ENCODE assay signal across 1 cellular context in the genomic region with DNA sequence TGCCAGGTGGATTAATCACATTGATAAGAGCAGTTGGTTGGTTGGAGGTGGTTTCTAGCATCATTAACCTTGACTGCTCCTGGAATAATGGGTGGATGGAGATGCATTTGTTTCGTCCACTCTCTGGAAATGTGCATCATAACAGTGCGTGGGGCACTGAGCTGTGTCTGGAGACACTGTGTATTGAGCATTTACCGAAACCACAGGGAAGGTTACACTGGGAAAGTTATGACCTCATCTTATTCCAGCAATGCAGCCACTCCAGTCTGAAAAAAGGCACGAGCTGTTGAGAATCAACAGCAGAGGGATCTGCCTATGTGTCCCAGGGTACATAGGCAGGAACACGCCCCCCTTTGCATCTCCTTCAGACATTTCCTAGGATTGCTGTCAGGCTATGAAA.
TF ChIP-seq lines count a peak whose summit lies in the region.

No MANE protein-coding gene starts in this region.

TF ChIP-seq in WTC11, 78 proteins besides CTCF, POLR2A, EP300 and RAD21 (continued from another document):
- TF ChIP-seq, protein P1, sequence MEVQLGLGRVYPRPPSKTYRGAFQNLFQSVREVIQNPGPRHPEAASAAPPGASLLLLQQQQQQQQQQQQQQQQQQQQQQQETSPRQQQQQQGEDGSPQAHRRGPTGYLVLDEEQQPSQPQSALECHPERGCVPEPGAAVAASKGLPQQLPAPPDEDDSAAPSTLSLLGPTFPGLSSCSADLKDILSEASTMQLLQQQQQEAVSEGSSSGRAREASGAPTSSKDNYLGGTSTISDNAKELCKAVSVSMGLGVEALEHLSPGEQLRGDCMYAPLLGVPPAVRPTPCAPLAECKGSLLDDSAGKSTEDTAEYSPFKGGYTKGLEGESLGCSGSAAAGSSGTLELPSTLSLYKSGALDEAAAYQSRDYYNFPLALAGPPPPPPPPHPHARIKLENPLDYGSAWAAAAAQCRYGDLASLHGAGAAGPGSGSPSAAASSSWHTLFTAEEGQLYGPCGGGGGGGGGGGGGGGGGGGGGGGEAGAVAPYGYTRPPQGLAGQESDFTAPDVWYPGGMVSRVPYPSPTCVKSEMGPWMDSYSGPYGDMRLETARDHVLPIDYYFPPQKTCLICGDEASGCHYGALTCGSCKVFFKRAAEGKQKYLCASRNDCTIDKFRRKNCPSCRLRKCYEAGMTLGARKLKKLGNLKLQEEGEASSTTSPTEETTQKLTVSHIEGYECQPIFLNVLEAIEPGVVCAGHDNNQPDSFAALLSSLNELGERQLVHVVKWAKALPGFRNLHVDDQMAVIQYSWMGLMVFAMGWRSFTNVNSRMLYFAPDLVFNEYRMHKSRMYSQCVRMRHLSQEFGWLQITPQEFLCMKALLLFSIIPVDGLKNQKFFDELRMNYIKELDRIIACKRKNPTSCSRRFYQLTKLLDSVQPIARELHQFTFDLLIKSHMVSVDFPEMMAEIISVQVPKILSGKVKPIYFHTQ (CRISPR knock-in tag; IDR thresholded peaks at IDR 0.05): no peak
- TF ChIP-seq IRF2 (CRISPR knock-in tag; IDR thresholded peaks at IDR 0.05; ENCODE audit: borderline replicate concordance, low read depth) (no peak), FOXK1 (CRISPR knock-in tag; IDR thresholded peaks at IDR 0.05) (no peak), PRRX2 (CRISPR knock-in tag; IDR thresholded peaks at IDR 0.05) (no peak)
- TF ChIP-seq, protein P2, sequence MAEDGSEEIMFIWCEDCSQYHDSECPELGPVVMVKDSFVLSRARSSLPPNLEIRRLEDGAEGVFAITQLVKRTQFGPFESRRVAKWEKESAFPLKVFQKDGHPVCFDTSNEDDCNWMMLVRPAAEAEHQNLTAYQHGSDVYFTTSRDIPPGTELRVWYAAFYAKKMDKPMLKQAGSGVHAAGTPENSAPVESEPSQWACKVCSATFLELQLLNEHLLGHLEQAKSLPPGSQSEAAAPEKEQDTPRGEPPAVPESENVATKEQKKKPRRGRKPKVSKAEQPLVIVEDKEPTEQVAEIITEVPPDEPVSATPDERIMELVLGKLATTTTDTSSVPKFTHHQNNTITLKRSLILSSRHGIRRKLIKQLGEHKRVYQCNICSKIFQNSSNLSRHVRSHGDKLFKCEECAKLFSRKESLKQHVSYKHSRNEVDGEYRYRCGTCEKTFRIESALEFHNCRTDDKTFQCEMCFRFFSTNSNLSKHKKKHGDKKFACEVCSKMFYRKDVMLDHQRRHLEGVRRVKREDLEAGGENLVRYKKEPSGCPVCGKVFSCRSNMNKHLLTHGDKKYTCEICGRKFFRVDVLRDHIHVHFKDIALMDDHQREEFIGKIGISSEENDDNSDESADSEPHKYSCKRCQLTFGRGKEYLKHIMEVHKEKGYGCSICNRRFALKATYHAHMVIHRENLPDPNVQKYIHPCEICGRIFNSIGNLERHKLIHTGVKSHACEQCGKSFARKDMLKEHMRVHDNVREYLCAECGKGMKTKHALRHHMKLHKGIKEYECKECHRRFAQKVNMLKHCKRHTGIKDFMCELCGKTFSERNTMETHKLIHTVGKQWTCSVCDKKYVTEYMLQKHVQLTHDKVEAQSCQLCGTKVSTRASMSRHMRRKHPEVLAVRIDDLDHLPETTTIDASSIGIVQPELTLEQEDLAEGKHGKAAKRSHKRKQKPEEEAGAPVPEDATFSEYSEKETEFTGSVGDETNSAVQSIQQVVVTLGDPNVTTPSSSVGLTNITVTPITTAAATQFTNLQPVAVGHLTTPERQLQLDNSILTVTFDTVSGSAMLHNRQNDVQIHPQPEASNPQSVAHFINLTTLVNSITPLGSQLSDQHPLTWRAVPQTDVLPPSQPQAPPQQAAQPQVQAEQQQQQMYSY (CRISPR knock-in tag; IDR thresholded peaks at IDR 0.05): no peak
- TF ChIP-seq, protein P3, sequence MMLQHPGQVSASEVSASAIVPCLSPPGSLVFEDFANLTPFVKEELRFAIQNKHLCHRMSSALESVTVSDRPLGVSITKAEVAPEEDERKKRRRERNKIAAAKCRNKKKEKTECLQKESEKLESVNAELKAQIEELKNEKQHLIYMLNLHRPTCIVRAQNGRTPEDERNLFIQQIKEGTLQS (CRISPR knock-in tag; conservative IDR thresholded peaks at IDR 0.05): no peak
